19 cellular contexts compared by ENCODE assay signal in the genomic region with DNA sequence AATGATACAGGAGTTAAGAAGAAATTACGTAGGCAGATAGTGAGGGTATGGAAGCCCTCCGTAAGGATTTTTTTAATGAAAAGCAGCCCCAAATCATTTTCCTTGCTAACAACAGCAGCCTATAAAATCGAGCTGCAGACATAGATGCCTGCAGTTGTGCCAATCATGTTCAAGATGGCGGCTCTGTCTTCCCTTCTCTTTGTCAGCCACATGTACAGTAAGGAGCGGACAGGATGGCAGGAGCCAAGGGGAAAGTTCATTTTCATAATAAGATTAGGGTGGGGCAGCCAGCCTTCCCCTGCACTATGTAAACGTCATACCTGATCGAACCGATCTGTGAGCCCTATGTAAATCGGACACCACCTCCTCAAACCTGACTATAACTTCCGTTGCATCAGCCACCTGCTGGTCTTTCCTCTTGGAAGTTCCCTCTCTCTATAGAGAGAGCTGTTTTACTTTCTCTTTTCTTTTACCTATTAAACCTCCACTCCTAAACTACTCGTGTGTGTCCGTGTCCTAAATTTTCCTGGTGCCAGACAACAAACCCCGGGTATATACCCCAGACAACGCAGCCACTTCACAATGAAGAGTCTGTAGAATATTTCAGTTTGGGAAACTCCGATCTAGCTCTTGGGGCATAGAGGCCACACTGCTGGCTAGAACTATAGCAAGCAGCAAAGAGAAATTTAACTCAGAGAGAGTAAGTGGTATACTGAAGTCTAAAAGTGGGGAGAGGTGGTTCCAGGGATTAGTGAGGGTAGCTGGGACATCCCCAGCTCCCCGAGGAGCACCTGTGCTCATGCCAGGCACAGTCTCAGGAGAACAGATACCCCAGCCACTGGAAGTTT.
A peak's percentile ranks its signal among the peaks of the same experiment; 100 is the strongest.
DNase-seq lines count a peak whose midpoint lies in the region.
"Had no signal": no experiment of that assay in that cellular context is flagged by ENCODE, and none has a peak within 500 bp of the region (broad histone marks: within the 10 kb centered on the region; RNA-seq: fewer than 3 reads in every experiment).

No MANE protein-coding gene starts in this region.

- DNase-seq in DMS53 (lab: John Stamatoyannopoulos, UW) (peak; percentile 58), DMS53 treated with DMSO at 0.1 percent for 48 hours (lab: John Stamatoyannopoulos, UW; ENCODE audit: unreplicated experiment) (no peak), NCI-H146 (lab: John Stamatoyannopoulos, UW) (peak; percentile 88), RPMI8226 (peak; percentile 24), 8988T (no peak), T1000 (lab: John Stamatoyannopoulos, UW) (no peak), NCI-H510A treated with DMSO at 0.1 percent for 48 hours (lab: John Stamatoyannopoulos, UW) (no peak)
- DNase-seq: CD4-positive, CD25-positive, alpha-beta regulatory T cell; COR-L47; GF-D8; NCI-H1105 treated with DMSO at 0.1 percent for 48 hours; NCI-H187; NCI-H226; NCI-H69; OCI-M1; SJCRH30 had no signal

- no peak overlapping the region for H3K9ac ChIP-seq in iPS-20b (ENCODE audit: low read depth, low read length)

- H3K27ac ChIP-seq in iPS-20b (ENCODE audit: low read length) = peak overlapping the region; percentile 83
- H3K27ac ChIP-seq: 22Rv1, RWPE1, SJCRH30 had no signal

- H3K4me1 ChIP-seq in iPS-20b (ENCODE audit: insufficient read depth, low read length) = peaks cover 41% of the 10 kb centered on the region
- H3K4me1 ChIP-seq: SJCRH30 had no signal

- no peaks in the 10 kb centered on the region for H3K36me3 ChIP-seq in iPS-20b (ENCODE audit: insufficient read depth, low read depth, low read length)
- H3K36me3 ChIP-seq: SJCRH30 had no signal

- H3K4me3 ChIP-seq in iPS-20b (ENCODE audit: low read length) = no peak overlapping the region
- H3K4me3 ChIP-seq: SJCRH30 had no signal

- H3K27me3 ChIP-seq in iPS-20b (ENCODE audit: insufficient read depth, low read length) = no peaks in the 10 kb centered on the region
- H3K27me3 ChIP-seq: SJCRH30 had no signal

- peaks cover 6% of the 10 kb centered on the region for H3K9me3 ChIP-seq in iPS-20b (ENCODE audit: insufficient read depth, low read depth, low read length)
- H3K9me3 ChIP-seq: SJCRH30 had no signal

Comparison
In these comparisons a context has a peak if more than half of its experiments do, and no peak if none do; other contexts are left out.
1. DNase-seq: peak in DMS53 (single experiment), NCI-H146 (single experiment) and RPMI8226 (single experiment); none in DMS53 treated with DMSO at 0.1 percent for 48 hours (single experiment), 8988T (single experiment), T1000 (single experiment) and NCI-H510A treated with DMSO at 0.1 percent for 48 hours (single experiment).